In genomic region chr1:30919025-30919881, GRCh38 we compare ENCODE assay signal across 1 cellular context.
TF ChIP-seq lines count a peak whose summit lies in the region.

No MANE protein-coding gene starts in this region.

TF ChIP-seq in K562, 482 proteins besides CTCF, POLR2A, EP300 and RAD21 (continues in another document):
- TF ChIP-seq CEBPG (CRISPR knock-in tag; IDR thresholded peaks at IDR 0.05) (no peak), CEBPG (tag; conservative IDR thresholded peaks at IDR 0.05 in 1 of 2, IDR thresholded peaks at IDR 0.05 in 1 of 2) (no peak), TFE3 (CRISPR knock-in tag; IDR thresholded peaks at IDR 0.05) (peak; percentile 58), LEF1 (IDR thresholded peaks at IDR 0.05) (peak; percentile 95), HNRNPK (IDR thresholded peaks at IDR 0.05; ENCODE audit: low read depth, low read length, poor library complexity, severe bottlenecking) (no peak), BRD9 (IDR thresholded peaks at IDR 0.05; ENCODE audit: low read depth, partially characterized antibody) (peak; percentile 83), TCF3 (CRISPR knock-in tag; IDR thresholded peaks at IDR 0.05) (peak; percentile 64), ELF4 (CRISPR knock-in tag; IDR thresholded peaks at IDR 0.05) (peak; percentile 10; the same call in 1 of the 2 replicates), REST (CRISPR knock-in tag; IDR thresholded peaks at IDR 0.05; ENCODE audit: low read depth) (no peak), GTF2F1 (IDR thresholded peaks at IDR 0.05; ENCODE audit: low read depth, low read length) (no peak), FOXJ3 (CRISPR knock-in tag; IDR thresholded peaks at IDR 0.05) (no peak), TCF7 (IDR thresholded peaks at IDR 0.05; ENCODE audit: borderline replicate concordance) (no peak; the same call in 1 of the 2 replicates), ELF2 (CRISPR knock-in tag; IDR thresholded peaks at IDR 0.05) (no peak), MCM7 (IDR thresholded peaks at IDR 0.05) (no peak; a peak in 1 of 4 replicates), PRPF4 (IDR thresholded peaks at IDR 0.05; ENCODE audit: insufficient read depth, low read depth, low read length, poor library complexity, severe bottlenecking) (no peak), PREB (CRISPR knock-in tag; IDR thresholded peaks at IDR 0.05) (no peak), ZKSCAN1 (IDR thresholded peaks at IDR 0.05; ENCODE audit: low read depth, low read length) (peak; percentile 52; the same call in 1 of the 2 replicates), AFF4 (CRISPR knock-in tag; IDR thresholded peaks at IDR 0.05) (no peak; the same call in 1 of the 2 replicates), ZBTB2 (IDR thresholded peaks at IDR 0.05) (peak; percentile 55; the same call in 1 of the 2 replicates), ZNF407 (IDR thresholded peaks at IDR 0.05; ENCODE audit: low read depth) (no peak), ZSCAN29 (IDR thresholded peaks at IDR 0.05) (no peak), ADNP (tag; IDR thresholded peaks at IDR 0.05) (peak; percentile 5; the same call in 1 of the 2 replicates), ZSCAN32 (CRISPR knock-in tag; IDR thresholded peaks at IDR 0.05) (no peak), ZNF699 (CRISPR knock-in tag; IDR thresholded peaks at IDR 0.05; ENCODE audit: insufficient replicate concordance) (no peak), ZNF592 (IDR thresholded peaks at IDR 0.05) (peak; percentile 93)
